Comparison of ENCODE assay signal across 10 cellular contexts in genomic region chr5:72246239-72246580, GRCh38.
DNase-seq lines count a peak whose midpoint lies in the region; ATAC-seq, FAIRE-seq and TF ChIP-seq lines count a peak whose summit lies in the region.
"Had no signal": no experiment of that assay in that cellular context is flagged by ENCODE, and none has a peak within 500 bp of the region (broad histone marks: within the 10 kb centered on the region; RNA-seq: fewer than 3 reads in every experiment).

No MANE protein-coding gene starts in this region.

- H3K4me1 Mint-ChIP-seq in CD8-positive, alpha-beta memory T cell, result peaks cover 10 to 33% (median 26%) of the 10 kb centered on the region in 3 donors

- no peaks in the 10 kb centered on the region for H3K9me1 ChIP-seq in K562 (ENCODE audit: control insufficient read depth, insufficient read depth, low read length)

- no peak for TF ChIP-seq POLR2A in K562 (conservative IDR thresholded peaks at IDR 0.05)

- no TSS peak for BruUV-seq in K562 (replicated peaks; lab: Mats Ljungman, UMichigan)

- H3K4me2 ChIP-seq in DND-41 (ENCODE audit: insufficient read depth, low read length) (no peak overlapping the region), KMS-11 (no peak overlapping the region), K562 (ENCODE audit: insufficient read depth, low read length) (peak overlapping the region; percentile 34)

- TF ChIP-seq CTCF in DND-41 (IDR thresholded peaks at IDR 0.05; ENCODE audit: borderline replicate concordance, extremely low read depth, low read length, poor library complexity, severe bottlenecking), result no peak
- peak; percentile 41; the same call in 1 of the 2 replicates for TF ChIP-seq CTCF in KMS-11 (conservative IDR thresholded peaks at IDR 0.05; ENCODE audit: low read depth, low read length)
- TF ChIP-seq CTCF in K562 (IDR thresholded peaks at IDR 0.05 in 2 of 3, conservative IDR thresholded peaks at IDR 0.05 in 1 of 3; ENCODE audit: insufficient read depth in 2 of 3, low read depth in 1 of 3, low read length in 3 of 3), result peak; percentile 43 to 64 (median 61); a peak in 5 of 6 replicates

- peak; percentile 90 for FAIRE-seq in K562 (lab: Jason Lieb, UNC)

- H3K4me3 ChIP-seq in DND-41 (ENCODE audit: low read depth in 1 of 2, low read length in 2 of 2), result no peak overlapping the region
- H3K4me3 ChIP-seq in KMS-11 (IDR thresholded peaks at IDR 0.05; ENCODE audit: insufficient read depth, low read depth, low read length), result no peak overlapping the region
- no peak overlapping the region for H3K4me3 ChIP-seq in K562
- H3K4me3 ChIP-seq in muscle layer of colon (ENCODE audit: low read depth in 1 of 2, low read length in 2 of 2), result no peak overlapping the region
- no peak overlapping the region for H3K4me3 ChIP-seq in CD8-positive, alpha-beta memory T cell (ENCODE audit: low read length)

- H3K27me3 Mint-ChIP-seq in CD8-positive, alpha-beta memory T cell, result no peaks in the 10 kb centered on the region
- H3K27me3 Mint-ChIP-seq: effector memory CD8-positive, alpha-beta T cell; naive thymus-derived CD8-positive, alpha-beta T cell had no signal

- no peak for TF ChIP-seq EP300 in K562 (IDR thresholded peaks at IDR 0.05; ENCODE audit: low read length)

- no peak overlapping the region for H2AFZ ChIP-seq in DND-41 (ENCODE audit: low read depth, low read length)
- no peak overlapping the region for H2AFZ ChIP-seq in KMS-11 (ENCODE audit: low read depth)
- H2AFZ ChIP-seq in K562 (ENCODE audit: low read depth, low read length), result peak overlapping the region; percentile 14; the same call in 1 of the 2 replicates

- no peak overlapping the region for H3K27ac Mint-ChIP-seq in CD8-positive, alpha-beta memory T cell
- H3K27ac Mint-ChIP-seq: effector memory CD8-positive, alpha-beta T cell had no signal

- POLR2A ChIA-PET in K562 (lab: Yijun Ruan, JAX), result interaction anchor here (0.5 to 1.4 kb wide), 6 partner anchors 9 to 584 kb away, joined by 3 to 4 read pairs (median 3); no protein-coding TSS in a partner anchor
- POLR2A ChIA-PET in CD8-positive, alpha-beta memory T cell (lab: Charles Lee), result no interaction called here

- no peak overlapping the region for H3K4me3 Mint-ChIP-seq in CD8-positive, alpha-beta memory T cell
- H3K4me3 Mint-ChIP-seq: effector memory CD8-positive, alpha-beta T cell; naive thymus-derived CD8-positive, alpha-beta T cell had no signal

- CTCF ChIA-PET in K562 (lab: Yijun Ruan, JAX; ENCODE audit: low intra/inter-chr PET ratio), result interaction anchor here (0.8 kb wide), 1 partner anchor 463 kb away, joined by 3 read pairs; no protein-coding TSS in a partner anchor
- CTCF ChIA-PET in CD8-positive, alpha-beta memory T cell (lab: Charles Lee), result interaction anchor here (1.6 kb wide), 1 partner anchor 12 kb away, joined by 5 read pairs; no protein-coding TSS in a partner anchor

- H3K4me1 ChIP-seq in DND-41 (ENCODE audit: insufficient read depth, low read length), result no peaks in the 10 kb centered on the region
- H3K4me1 ChIP-seq in KMS-11 (ENCODE audit: low read depth, poor library complexity, severe bottlenecking), result peaks cover 33% of the 10 kb centered on the region
- peaks cover 18 to 49% of the 10 kb centered on the region in 2 experiments for H3K4me1 ChIP-seq in K562 (replicated peaks in 1 of 2; ENCODE audit: control insufficient read depth in 2 of 2, insufficient read depth in 2 of 2, low read length in 2 of 2)
- H3K4me1 ChIP-seq in muscle layer of colon (ENCODE audit: insufficient read depth, low read length), result peaks cover 52% of the 10 kb centered on the region
- H3K4me1 ChIP-seq in CD8-positive, alpha-beta memory T cell (ENCODE audit: insufficient read depth, low read length), result peaks cover 7% of the 10 kb centered on the region

- H3K9ac ChIP-seq in DND-41 (ENCODE audit: low read depth, low read length) (no peak overlapping the region), KMS-11 (no peak overlapping the region), K562 (ENCODE audit: insufficient read depth in 1 of 2, low read depth in 2 of 2, low read length in 2 of 2) (peak overlapping the region in 1 of 2 experiments; percentile 40; a peak in 1 of 4 replicates), muscle layer of colon (ENCODE audit: low read length) (peak overlapping the region; percentile 13)

- H3K9me3 ChIP-seq in DND-41 (ENCODE audit: insufficient read depth, low read length, severe bottlenecking) (no peaks in the 10 kb centered on the region), K562 (replicated peaks; ENCODE audit: control insufficient read depth, insufficient read depth, low read depth, low read length) (no peaks in the 10 kb centered on the region), muscle layer of colon (ENCODE audit: low read length) (no peaks in the 10 kb centered on the region)
- no peaks in the 10 kb centered on the region for H3K9me3 ChIP-seq in CD8-positive, alpha-beta memory T cell (ENCODE audit: low read length)

- WGBS in K562 (ENCODE audit: insufficient coverage, low coverage, missing lambda C conversion rate), result 14% methylated on average over 1 of the region's 1 CpG

- intact Hi-C loops in K562 (cut with micrococcal nuclease), result loop anchor here (5.0 kb wide), 1 partner anchor 61 kb away; no protein-coding TSS in a partner anchor

- peak; percentile 35; the same call in 1 of the 3 replicates for ATAC-seq in DND-41 (ENCODE audit: insufficient read depth, low read depth)
- ATAC-seq in K562, result peak; percentile 86
- no peak for ATAC-seq in HG02970 (IDR thresholded peaks at IDR 0.05; ENCODE audit: low FRiP score, unreplicated experiment)
- ATAC-seq: effector memory CD8-positive, alpha-beta T cell had no signal

- DNase-seq in DND-41 (no peak), K562 (ENCODE audit: extremely low read depth in 1 of 4, low spot score in 3 of 4) (peak; percentile 44 to 75 (median 59)), HK-2 (ENCODE audit: unreplicated experiment) (no peak)
- no peak for DNase-seq in CD8-positive, alpha-beta memory T cell
- no peak for DNase-seq in activated CD8-positive, alpha-beta memory T cell treated with anti-CD3 and anti-CD28 coated beads, Interleukin-2, amount 50 U/mL, for 48 hours
- DNase-seq: effector memory CD8-positive, alpha-beta T cell; naive thymus-derived CD8-positive, alpha-beta T cell had no signal

- H3K36me3 ChIP-seq in DND-41 (ENCODE audit: insufficient read depth, low read length), result no peaks in the 10 kb centered on the region
- no peaks in the 10 kb centered on the region for H3K36me3 ChIP-seq in KMS-11 (ENCODE audit: insufficient read depth)
- H3K36me3 ChIP-seq in K562 (ENCODE audit: control insufficient read depth, insufficient read depth, low read length), result peaks cover 4% of the 10 kb centered on the region; the same call in 1 of the 3 replicates
- no peaks in the 10 kb centered on the region for H3K36me3 ChIP-seq in muscle layer of colon (ENCODE audit: insufficient read depth, low read length)
- no peaks in the 10 kb centered on the region for H3K36me3 ChIP-seq in CD8-positive, alpha-beta memory T cell (ENCODE audit: insufficient read depth, low read length)

- no peaks in the 10 kb centered on the region for H3K27me3 ChIP-seq in DND-41 (ENCODE audit: insufficient read depth, low read length, poor library complexity)
- H3K27me3 ChIP-seq in KMS-11 (ENCODE audit: insufficient read depth, low read depth), result no peaks in the 10 kb centered on the region
- H3K27me3 ChIP-seq in K562 (ENCODE audit: control insufficient read depth in 2 of 2, insufficient read depth in 2 of 2, low read length in 2 of 2), result no peaks in the 10 kb centered on the region
- H3K27me3 ChIP-seq in muscle layer of colon (ENCODE audit: control insufficient read depth in 1 of 2, insufficient read depth in 2 of 2, low read length in 2 of 2), result no peaks in the 10 kb centered on the region
- no peaks in the 10 kb centered on the region for H3K27me3 ChIP-seq in CD8-positive, alpha-beta memory T cell (ENCODE audit: insufficient read depth, low read length, poor library complexity, severe bottlenecking)

- H3K79me2 ChIP-seq in DND-41 (ENCODE audit: insufficient read depth, low read length) (peaks cover 11% of the 10 kb centered on the region), KMS-11 (ENCODE audit: insufficient read depth, low read depth) (no peaks in the 10 kb centered on the region), K562 (ENCODE audit: control insufficient read depth, insufficient read depth, low read length) (peaks cover 67% of the 10 kb centered on the region)

- peaks cover 0 to 10% (median 7%) of the 10 kb centered on the region in 3 donors for H3K36me3 Mint-ChIP-seq in CD8-positive, alpha-beta memory T cell

- in situ Hi-C loops in K562 (cut with MboI), result no loop called here

- H4K20me1 ChIP-seq in DND-41 (ENCODE audit: insufficient read depth, low read length) (peaks cover 62% of the 10 kb centered on the region), KMS-11 (ENCODE audit: insufficient read depth) (peaks cover 7% of the 10 kb centered on the region; the same call in 1 of the 2 replicates), K562 (replicated peaks; ENCODE audit: control insufficient read depth, insufficient read depth, low read length) (no peaks in the 10 kb centered on the region)

- peak; percentile 53 to 63 for TF ChIP-seq RAD21 in K562 (CRISPR knock-in tag; conservative IDR thresholded peaks at IDR 0.05 in 1 of 2, IDR thresholded peaks at IDR 0.05 in 1 of 2)

- H3K27ac ChIP-seq in DND-41 (ENCODE audit: low read length), result no peak overlapping the region
- H3K27ac ChIP-seq in KMS-11, result no peak overlapping the region
- H3K27ac ChIP-seq in K562 (ENCODE audit: extremely low read depth, low read depth, low read length), result peak overlapping the region; percentile 61
- peak overlapping the region; percentile 16 for H3K27ac ChIP-seq in muscle layer of colon (ENCODE audit: low read depth, low read length)
- H3K27ac ChIP-seq in CD8-positive, alpha-beta memory T cell (ENCODE audit: low read depth, low read length), result no peak overlapping the region

- H3K9me3 Mint-ChIP-seq in CD8-positive, alpha-beta memory T cell, result no peaks in the 10 kb centered on the region
- H3K9me3 Mint-ChIP-seq: effector memory CD8-positive, alpha-beta T cell; naive thymus-derived CD8-positive, alpha-beta T cell had no signal

TF ChIP-seq in K562, 482 proteins besides CTCF, POLR2A, EP300 and RAD21 (continues in another document):
- no peak for TF ChIP-seq U2AF2 (optimal IDR thresholded peaks at IDR 0.05; ENCODE audit: low read depth, low read length)
- no peak for TF ChIP-seq NUFIP1 (IDR thresholded peaks at IDR 0.05; ENCODE audit: partially characterized antibody)
- TF ChIP-seq FOXA3 (CRISPR knock-in tag; conservative IDR thresholded peaks at IDR 0.05 in 1 of 2, IDR thresholded peaks at IDR 0.05 in 1 of 2), result 0 out of 4 replicates have a peak, but pooled peaks of 1 of the 2 experiments have one; percentile 9
- no peak for TF ChIP-seq ELF2 (CRISPR knock-in tag; IDR thresholded peaks at IDR 0.05)

Comparison
In these comparisons a context has a peak if more than half of its experiments do, and no peak if none do; other contexts are left out.
1. DNase-seq: peak in K562 (4 of 4); none in DND-41 (single experiment), HK-2 (single experiment), CD8-positive, alpha-beta memory T cell (0 of 5) and activated CD8-positive, alpha-beta memory T cell treated with anti-CD3 and anti-CD28 coated beads, Interleukin-2, amount 50 U/mL, for 48 hours (single experiment).
2. H3K27ac ChIP-seq: peak in K562 (single experiment) and muscle layer of colon (single experiment); none in DND-41 (single experiment), KMS-11 (single experiment) and CD8-positive, alpha-beta memory T cell (single experiment).